Comparison of ENCODE assay signal across 16 cellular contexts in the genomic region with DNA sequence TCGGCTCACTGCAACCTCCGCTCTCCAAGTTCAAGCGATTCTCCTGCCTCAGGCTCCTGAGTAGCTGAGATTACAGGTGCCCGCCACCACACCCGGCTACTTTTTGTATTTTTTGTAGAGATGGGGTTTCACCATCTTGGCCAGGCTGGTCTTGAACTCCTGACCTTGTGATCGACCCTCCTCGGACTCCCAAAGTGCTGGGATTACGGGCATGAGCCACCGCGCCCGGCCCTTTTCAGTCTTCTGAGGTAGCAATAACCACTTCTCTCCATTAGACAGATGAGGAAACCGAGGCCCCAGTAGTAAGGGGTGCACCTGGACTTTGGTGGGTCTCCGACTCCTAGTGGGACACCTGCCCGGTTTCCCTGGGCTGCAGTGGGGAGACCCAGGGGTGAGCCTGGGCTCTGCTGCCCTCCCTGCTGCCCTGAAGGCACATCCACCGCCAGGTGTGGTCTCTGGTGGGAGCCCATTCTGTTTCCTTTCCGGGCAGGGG. TPM values are rescaled to one million over a fixed set of nuclear protein-coding genes. Genes with fewer than 3 reads are reported as not detected.
DNase-seq lines count a peak whose midpoint lies in the region; ATAC-seq and TF ChIP-seq lines count a peak whose summit lies in the region.
"Not testable (repeated sequence)": the region's sequence is repeated elsewhere in the genome, so short reads cannot be mapped to it uniquely, and the experiment has no call there.
"Had no signal": no experiment of that assay in that cellular context is flagged by ENCODE, and none has a peak within 500 bp of the region (broad histone marks: within the 10 kb centered on the region; RNA-seq: fewer than 3 reads in every experiment).

No MANE protein-coding gene starts in this region.

- H4K20me1 ChIP-seq in Loucy (ENCODE audit: insufficient read depth, low read length, poor library complexity, severe bottlenecking) = not testable (repeated sequence)

- not testable (repeated sequence) for H3K9ac ChIP-seq in Loucy (ENCODE audit: low read depth, low read length, poor library complexity, severe bottlenecking)
- H3K9ac ChIP-seq in rectal smooth muscle tissue (ENCODE audit: low read length) = peak overlapping the region; percentile 19

- H3F3A ChIP-seq in Loucy (ENCODE audit: low read depth) = not testable (repeated sequence)

- not testable (repeated sequence) for H3K27me3 ChIP-seq in Loucy (ENCODE audit: insufficient read depth, low read length, poor library complexity, severe bottlenecking); dorsolateral prefrontal cortex; muscle layer of duodenum (ENCODE audit: low read depth, low read length); rectal smooth muscle tissue (ENCODE audit: control insufficient read depth, insufficient read depth, low read length); tibial artery
- peaks cover 0 to 26% (median 0%) of the 10 kb centered on the region in 7 donors for H3K27me3 ChIP-seq in heart right ventricle

- 83% methylated on average over 16 of the region's 16 CpGs for WGBS in heart right ventricle, 2 donors

- H3K79me2 ChIP-seq in Loucy (ENCODE audit: insufficient read depth, low read length) = peaks cover 11% of the 10 kb centered on the region

- not testable (repeated sequence) for H3K9me3 ChIP-seq in Loucy (ENCODE audit: insufficient read depth, low read depth, low read length); heart right ventricle; muscle layer of duodenum (ENCODE audit: control insufficient read depth in 1 of 2, low read length in 2 of 2); tibial artery

- H3K4me1 ChIP-seq in Loucy (ENCODE audit: insufficient read depth, low read length, poor library complexity, severe bottlenecking) (peaks cover 17% of the 10 kb centered on the region), heart right ventricle (peaks cover 4 to 37% (median 32%) of the 10 kb centered on the region in 9 donors), muscle layer of duodenum (ENCODE audit: control insufficient read depth in 1 of 2, insufficient read depth in 2 of 2, low read length in 2 of 2) (peaks cover 7 to 21% of the 10 kb centered on the region in 2 donors), rectal smooth muscle tissue (ENCODE audit: control insufficient read depth, insufficient read depth, low read length) (peaks cover 11% of the 10 kb centered on the region), tibial artery (peaks cover 0 to 36% (median 27%) of the 10 kb centered on the region in 4 donors)

- peak overlapping the region; percentile 22 for H3K4me2 ChIP-seq in Loucy (ENCODE audit: low read depth, low read length, poor library complexity, severe bottlenecking)

- TF ChIP-seq CTCF in CD14-positive monocyte (IDR thresholded peaks at IDR 0.05); Loucy (conservative IDR thresholded peaks at IDR 0.05; ENCODE audit: low read length); dorsolateral prefrontal cortex (IDR thresholded peaks at IDR 0.05 in 54 of 56, conservative IDR thresholded peaks at IDR 0.05 in 2 of 56; ENCODE audit: low read depth in 1 of 56, partially characterized antibody in 56 of 56); heart right ventricle (IDR thresholded peaks at IDR 0.05); tibial artery (IDR thresholded peaks at IDR 0.05): not testable (repeated sequence)

- not testable (repeated sequence) for DNase-seq in CD14-positive monocyte (ENCODE audit: low spot score); heart right ventricle
- peak in 2 of 10 donors; percentile 5 to 36 for DNase-seq in dorsolateral prefrontal cortex
- DNase-seq in tibial artery = peak in 1 of 2 donors; percentile 48

- H3K36me3 Mint-ChIP-seq in CD14-positive monocyte; activated T-helper 17 cell treated with anti-CD3 and anti-CD28 coated beads, Interleukin-2, amount 50 U/mL, for 72 hours (ENCODE audit: low read depth): not testable (repeated sequence)

- not testable (repeated sequence) for H3K36me3 ChIP-seq in Loucy (ENCODE audit: insufficient read depth, low read length); heart right ventricle; muscle layer of duodenum (ENCODE audit: control insufficient read depth in 1 of 2, insufficient read depth in 2 of 2, low read length in 2 of 2); rectal smooth muscle tissue (ENCODE audit: control insufficient read depth, insufficient read depth, low read length); tibial artery

- H3K27ac ChIP-seq in dorsolateral prefrontal cortex = peak overlapping the region in 11 of 59 donors; percentile 7 to 69 (median 57)
- peak overlapping the region in 4 of 10 donors; percentile 50 to 72 (median 64) for H3K27ac ChIP-seq in heart right ventricle
- H3K27ac ChIP-seq in muscle layer of duodenum (ENCODE audit: low read length) = not testable (repeated sequence)
- peak overlapping the region; percentile 66 for H3K27ac ChIP-seq in rectal smooth muscle tissue (ENCODE audit: low read depth, low read length)
- peak overlapping the region; percentile 70 to 82 for H3K27ac ChIP-seq in tibial artery

- H3K4me3 ChIP-seq in Loucy (ENCODE audit: low read length, poor library complexity, severe bottlenecking) = not testable (repeated sequence)
- peak overlapping the region in 55 of 59 donors; percentile 8 to 70 (median 48) for H3K4me3 ChIP-seq in dorsolateral prefrontal cortex
- H3K4me3 ChIP-seq in heart right ventricle = peak overlapping the region in 8 of 10 donors; percentile 21 to 51 (median 44)
- H3K4me3 ChIP-seq in muscle layer of duodenum (ENCODE audit: low read depth in 1 of 2, low read length in 2 of 2) = peak overlapping the region; percentile 50 to 61
- H3K4me3 ChIP-seq in rectal smooth muscle tissue (ENCODE audit: low read length) = peak overlapping the region; percentile 68
- H3K4me3 ChIP-seq in tibial artery = peak overlapping the region; percentile 39 to 55

- not testable (repeated sequence) for H3K9me3 Mint-ChIP-seq in CD14-positive monocyte; activated T-helper 17 cell treated with anti-CD3 and anti-CD28 coated beads, Interleukin-2, amount 50 U/mL, for 72 hours

- H3K4me1 Mint-ChIP-seq in CD14-positive monocyte = peaks cover 35% of the 10 kb centered on the region
- not testable (repeated sequence) for H3K4me1 Mint-ChIP-seq in activated T-helper 17 cell treated with anti-CD3 and anti-CD28 coated beads, Interleukin-2, amount 50 U/mL, for 72 hours

- H3K27me3 Mint-ChIP-seq in CD14-positive monocyte (ENCODE audit: low read depth in 3 of 3) = peaks cover 15 to 29% (median 21%) of the 10 kb centered on the region in 3 donors
- H3K27me3 Mint-ChIP-seq in activated T-helper 17 cell treated with anti-CD3 and anti-CD28 coated beads, Interleukin-2, amount 50 U/mL, for 72 hours = peaks cover 14% of the 10 kb centered on the region

- not testable (repeated sequence) for H3K9me2 ChIP-seq in Loucy (replicated peaks; ENCODE audit: low read depth, low read length)

- intact Hi-C loops in CD14-positive monocyte (cut with micrococcal nuclease); tibial artery (cut with DNase I; ENCODE audit: low total_unique reads): not testable (repeated sequence)
- intact Hi-C loops in dorsolateral prefrontal cortex (cut with DNase I) (loop anchor here in 1 of 2 donors (10.0 kb wide), 1 partner anchor 174 kb away; the partner anchor contains the start of gene NAP1L4), heart right ventricle (cut with DNase I) (loop anchor here in 2 of 10 donors (5.0 to 10.0 kb wide), 2 partner anchors 44 to 54 kb away; no protein-coding TSS in a partner anchor)

- ATAC-seq in activated T-helper 17 cell treated with anti-CD3 and anti-CD28 coated beads, Interleukin-2, amount 50 U/mL, for 72 hours (replicated peaks) = not testable (repeated sequence)
- peak in 1 of 8 donors; percentile 1 for ATAC-seq in heart right ventricle

- not testable (repeated sequence) for H3K27ac Mint-ChIP-seq in CD14-positive monocyte; activated T-helper 17 cell treated with anti-CD3 and anti-CD28 coated beads, Interleukin-2, amount 50 U/mL, for 72 hours

- peak overlapping the region; percentile 71 to 88 for H3K4me3 Mint-ChIP-seq in CD14-positive monocyte
- H3K4me3 Mint-ChIP-seq in activated T-helper 17 cell treated with anti-CD3 and anti-CD28 coated beads, Interleukin-2, amount 50 U/mL, for 72 hours = peak overlapping the region; percentile 70

- H2AFZ ChIP-seq in Loucy (ENCODE audit: low read length) = peak overlapping the region; percentile 72

RNA-seq across cellular contexts. Expression of gene OSBPL5, which starts 3.7 kb away (rescaled TPM):
- polyA plus RNA-seq in CD14-positive monocyte (1 to 10 TPM; 3.1 to 6.8 TPM), heart right ventricle (10 to 100 TPM; 10.4 to 18.7 TPM)
- total RNA-seq in activated T-helper 17 cell treated with anti-CD3 and anti-CD28 coated beads, Interleukin-2, amount 50 U/mL, for 72 hours = 1 to 10 TPM; 3.3 to 5.3 TPM
- total RNA-seq in dorsolateral prefrontal cortex (10 to 100 TPM; 26.3 to 70.7 (median 43.8) TPM), heart right ventricle (10 to 100 TPM; 12.7 to 18.2 (median 15.5) TPM)

RNA-seq across cellular contexts. Expression of gene MRGPRG, which starts 49.8 kb away (rescaled TPM):
- polyA plus RNA-seq in CD14-positive monocyte = not detected
- total RNA-seq in activated T-helper 17 cell treated with anti-CD3 and anti-CD28 coated beads, Interleukin-2, amount 50 U/mL, for 72 hours = not detected
- not detected for total RNA-seq in dorsolateral prefrontal cortex
- not detected for total RNA-seq in heart right ventricle
- polyA plus RNA-seq in heart right ventricle = not detected
- total RNA-seq: bronchial epithelial cell; esophagus squamous epithelium; left colon; M059J; mucosa of gallbladder; pulmonary artery endothelial cell; T-helper 1 cell treated with Interleukin-12 subunit alpha and Interleukin-12 subunit beta and Interleukin-4 antibody, amounts not matched to agents 30 ng/mL and 1 ng/mL, for 36 hours; uterus had no signal
